In genomic region chr7:22597845-22598244, GRCh38 we compare ENCODE assay signal across 16 cellular contexts.
DNase-seq lines count a peak whose midpoint lies in the region; ATAC-seq and TF ChIP-seq lines count a peak whose summit lies in the region.
"Had no signal": no experiment of that assay in that cellular context is flagged by ENCODE, and none has a peak within 500 bp of the region (broad histone marks: within the 10 kb centered on the region; RNA-seq: fewer than 3 reads in every experiment).

No MANE protein-coding gene starts in this region.

- DNase-seq in Daoy (ENCODE audit: low read depth) (peak; percentile 41), NCI-H460 (ENCODE audit: extremely low read depth, low read depth) (peak; percentile 96), cardiac fibroblast (ENCODE audit: low read depth in 2 of 2) (peak; percentile 86 to 97), lung microvascular endothelial cell (ENCODE audit: low read depth in 2 of 2) (peak; percentile 34 to 78), amygdala (lab: John Stamatoyannopoulos, UW) (no peak), left colon (no peak)
- DNase-seq: activated CD4-positive, alpha-beta memory T cell treated with anti-CD3 and anti-CD28 coated beads for 36 hours; activated naive CD8-positive, alpha-beta T cell treated with anti-CD3 and anti-CD28 coated beads, Interleukin-2, amount 10 ng/mL, durations not matched to agents 7 days and 5 days; activated T-cell treated with anti-CD3 and anti-CD28 coated beads, Interleukin-2, amount 50 U/mL, for 4 hours; BE2C; NCI-H1092; NCI-H748 treated with DMSO at 0.1 percent for 48 hours had no signal

- ATAC-seq in HG03039 (IDR thresholded peaks at IDR 0.05; ENCODE audit: unreplicated experiment) (no peak), left colon (no peak), GM21737 (IDR thresholded peaks at IDR 0.05; ENCODE audit: unreplicated experiment) (no peak)
- ATAC-seq: activated T-cell treated with anti-CD3 and anti-CD28 coated beads, Interleukin-2, amount 50 U/mL, for 4 hours; HCT116 had no signal

- no peak overlapping the region for H3K4me3 ChIP-seq in cardiac fibroblast (replicated peaks in 1 of 2; ENCODE audit: low read depth in 2 of 2, low read length in 2 of 2)
- H3K4me3 ChIP-seq: suprapubic skin had no signal

- intact Hi-C loops in left colon (cut with DNase I, micrococcal nuclease) = no loop called here

- no peak for TF ChIP-seq CTCF in cardiac fibroblast (IDR thresholded peaks at IDR 0.05; ENCODE audit: low read depth, low read length)

Comparison
In these comparisons a context has a peak if more than half of its experiments do, and no peak if none do; other contexts are left out.
1. DNase-seq: peak in Daoy (single experiment), NCI-H460 (single experiment), cardiac fibroblast (2 of 2) and lung microvascular endothelial cell (2 of 2); none in amygdala (0 of 56) and left colon (0 of 2).